ENCODE assay signal across 8 cellular contexts in the genomic region with DNA sequence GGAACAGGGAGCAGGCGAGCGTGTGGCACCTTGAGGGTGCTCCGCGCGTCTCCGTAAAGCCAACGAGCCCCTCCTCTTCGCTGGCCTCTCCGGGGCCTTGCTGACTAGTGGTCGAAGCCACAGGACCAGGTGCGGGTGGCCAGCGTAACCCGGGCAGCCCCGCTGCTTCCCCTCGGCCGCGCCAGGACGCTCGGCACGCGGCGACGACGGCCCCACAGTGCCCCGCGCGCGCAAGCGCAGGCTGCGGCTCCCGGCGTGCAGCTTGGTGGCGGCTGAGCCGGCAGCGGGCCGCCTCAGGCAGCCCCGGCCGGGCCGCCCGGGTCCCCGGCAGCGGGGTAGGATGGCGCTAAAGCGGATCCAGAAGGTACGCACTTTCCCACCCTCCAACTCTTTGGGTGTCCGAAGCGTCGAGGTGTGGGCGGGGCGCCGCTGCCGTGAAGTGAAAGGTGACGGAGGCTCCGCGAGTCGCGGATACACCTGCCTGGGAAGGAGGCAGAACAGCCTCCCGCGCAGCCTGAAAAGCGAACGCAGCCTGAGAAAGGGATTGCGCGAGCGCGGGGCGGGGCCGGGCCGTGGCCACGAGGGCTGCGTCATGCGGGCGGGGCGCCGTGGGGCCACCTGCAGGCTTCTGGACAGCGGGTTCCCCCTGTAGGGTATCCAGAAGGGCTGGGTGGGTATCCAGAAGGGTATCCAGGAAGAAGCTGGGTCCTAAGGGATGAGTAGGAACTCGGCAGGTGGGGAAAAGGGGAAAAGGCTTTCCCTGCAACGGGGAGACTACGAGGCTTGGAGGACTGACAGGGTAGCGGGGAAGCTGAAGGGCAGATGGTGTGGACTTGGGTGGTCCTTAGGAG. TPM values are rescaled to one million over a fixed set of nuclear protein-coding genes. Genes with fewer than 3 reads are reported as not detected.
DNase-seq lines count a peak whose midpoint lies in the region; ATAC-seq and TF ChIP-seq lines count a peak whose summit lies in the region.

UBE2D4 (plus strand) TSS at position 244 of the 851 bp plus-strand sequence; CDS start at position 341, 97 bp downstream.

- H3K79me2 ChIP-seq in Loucy (ENCODE audit: insufficient read depth, low read length), result peaks cover 18% of the 10 kb centered on the region; the same call in 1 of the 2 replicates

- no peaks in the 10 kb centered on the region for H3K9me2 ChIP-seq in Loucy (replicated peaks; ENCODE audit: low read depth, low read length)

- H3K4me2 ChIP-seq in Loucy (ENCODE audit: low read depth, low read length, poor library complexity, severe bottlenecking), result peak within 1 kb of the TSS; percentile 79

- H3K9me3 ChIP-seq in Loucy (ENCODE audit: insufficient read depth, low read depth, low read length) (no peaks in the 10 kb centered on the region), SJCRH30 (replicated peaks) (no peaks in the 10 kb centered on the region), neuron (ENCODE audit: low read length) (peaks cover 2% of the 10 kb centered on the region)

- H3K4me1 ChIP-seq in Loucy (ENCODE audit: insufficient read depth, low read length, poor library complexity, severe bottlenecking) (peaks cover 11% of the 10 kb centered on the region), SJCRH30 (no peaks in the 10 kb centered on the region), foreskin keratinocyte (peaks cover 6% of the 10 kb centered on the region), neuron (ENCODE audit: insufficient read depth, low read length) (peaks cover 7% of the 10 kb centered on the region)

- peak; percentile 92 for ATAC-seq in foreskin keratinocyte

- peak within 1 kb of the TSS; percentile 97 for H2AFZ ChIP-seq in Loucy (ENCODE audit: low read length)
- H2AFZ ChIP-seq in neuron (ENCODE audit: low read depth, low read length), result peak within 1 kb of the TSS; percentile 98

- peak within 1 kb of the TSS; percentile 82 for H3K9ac ChIP-seq in Loucy (ENCODE audit: low read depth, low read length, poor library complexity, severe bottlenecking)

- H3K4me3 ChIP-seq in H7 (ENCODE audit: insufficient read depth, low read depth, low read length) (peak within 1 kb of the TSS; percentile 61), Loucy (ENCODE audit: low read length, poor library complexity, severe bottlenecking) (peak within 1 kb of the TSS; percentile 85), SJCRH30 (peak within 1 kb of the TSS; percentile 68), neuron (ENCODE audit: low read length) (peak within 1 kb of the TSS; percentile 68)

- DNase-seq in GM03348 (ENCODE audit: low spot score) (peak; percentile 93), H7 (peak; percentile 90), SJCRH30 (peak; percentile 75 to 81), activated gamma-delta T cell treated with Interleukin-2 at 50 U/mL for 16 hours (peak; percentile 85), foreskin keratinocyte (peak; percentile 57 to 74)

- TF ChIP-seq CTCF in Loucy (conservative IDR thresholded peaks at IDR 0.05; ENCODE audit: low read length), result peak; percentile 16
- peak; percentile 33 for TF ChIP-seq CTCF in foreskin keratinocyte (conservative IDR thresholded peaks at IDR 0.05)
- no peak for TF ChIP-seq CTCF in subcutaneous adipose tissue (IDR thresholded peaks at IDR 0.05; ENCODE audit: low read depth)

- no peaks in the 10 kb centered on the region for H4K20me1 ChIP-seq in Loucy (ENCODE audit: insufficient read depth, low read length, poor library complexity, severe bottlenecking)

- no peaks in the 10 kb centered on the region for H3F3A ChIP-seq in Loucy (ENCODE audit: low read depth)

- H3K36me3 ChIP-seq in H7 (replicated peaks; ENCODE audit: control insufficient read depth, insufficient read depth, low read length) (no peaks in the 10 kb centered on the region), Loucy (ENCODE audit: insufficient read depth, low read length) (no peaks in the 10 kb centered on the region), SJCRH30 (no peaks in the 10 kb centered on the region), neuron (ENCODE audit: insufficient read depth, low read length) (no peaks in the 10 kb centered on the region)

- H3K27me3 ChIP-seq in H7 (ENCODE audit: control insufficient read depth, insufficient read depth, low read length), result peaks cover 15% of the 10 kb centered on the region
- H3K27me3 ChIP-seq in Loucy (ENCODE audit: insufficient read depth, low read length, poor library complexity, severe bottlenecking), result no peaks in the 10 kb centered on the region
- H3K27me3 ChIP-seq in SJCRH30, result no peaks in the 10 kb centered on the region
- H3K27me3 ChIP-seq in foreskin keratinocyte, result no peaks in the 10 kb centered on the region
- no peaks in the 10 kb centered on the region for H3K27me3 ChIP-seq in neuron (ENCODE audit: insufficient read depth, low read length)

- H3K27ac ChIP-seq in SJCRH30, result peak within 1 kb of the TSS; percentile 20; the same call in 1 of the 2 replicates
- H3K27ac ChIP-seq in foreskin keratinocyte, result peak within 1 kb of the TSS; percentile 42

RNA-seq across cellular contexts. Expression of gene UBE2D4, which starts in this region (rescaled TPM):
- total RNA-seq in H7 (2014; rRNA removed; shearing (Covaris generic)), result 5.3 and 6.1 TPM in 2 replicates
- 15.3 and 15.6 TPM in 2 replicates for total RNA-seq in SJCRH30 (2014; rRNA removed; shearing (Covaris generic))
- total RNA-seq in foreskin keratinocyte (8.0 and 8.8 TPM in 2 replicates), subcutaneous adipose tissue (10 to 100 TPM; 16.6 to 39.0 (median 25.9) TPM)
- 9.3 and 9.9 TPM in 2 replicates for polyA plus RNA-seq in foreskin keratinocyte

Comparison
In these comparisons a context has a peak if more than half of its experiments do, and no peak if none do; other contexts are left out.
1. Peak in every context shown above with its lines: DNase-seq, ATAC-seq, H3K4me3 ChIP-seq and H3K27ac ChIP-seq.